In genomic region chr7:134454277-134454676, GRCh38 we compare ENCODE assay signal across 11 cellular contexts. TPM values are rescaled to one million over a fixed set of nuclear protein-coding genes. Genes with fewer than 3 reads are reported as not detected.
A peak's percentile ranks its signal among the peaks of the same experiment; 100 is the strongest.
DNase-seq lines count a peak whose midpoint lies in the region; ATAC-seq, FAIRE-seq and TF ChIP-seq lines count a peak whose summit lies in the region.
"Had no signal": no experiment of that assay in that cellular context is flagged by ENCODE, and none has a peak within 500 bp of the region (broad histone marks: within the 10 kb centered on the region; RNA-seq: fewer than 3 reads in every experiment).

No MANE protein-coding gene starts in this region.

- CTCF ChIA-PET in IMR-90 (lab: Yijun Ruan, JAX) = interaction anchor here (1.3 kb wide), 1 partner anchor 22 kb away, joined by 5 read pairs; no protein-coding TSS in a partner anchor
- CTCF ChIA-PET in naive thymus-derived CD4-positive, alpha-beta T cell (lab: Charles Lee) = interaction anchor here (0.7 kb wide), 1 partner anchor 81 kb away, joined by 4 read pairs; no protein-coding TSS in a partner anchor

- FAIRE-seq in kidney (lab: Jason Lieb, UNC) = no peak
- FAIRE-seq: islet of Langerhans had no signal

- no peak overlapping the region for H2AK9ac ChIP-seq in IMR-90 (replicated peaks; ENCODE audit: low read depth, low read length, poor library complexity)

- 0% methylated on average over 1 of the region's 4 CpGs; no CpG with 5 or more reads in 1 of the 2 experiments for WGBS in IMR-90 (ENCODE audit: extremely low coverage in 2 of 2, insufficient read length in 1 of 2), 2 experiments
- WGBS in adrenal gland, 4 donors = 20 to 36% (median 27%) methylated on average over 4 of the region's 4 CpGs

- H3K79me1 ChIP-seq in IMR-90 (ENCODE audit: low read depth in 1 of 2, low read length in 2 of 2) = peaks cover 25 to 83% of the 10 kb centered on the region in 2 experiments

- peak overlapping the region; percentile 26 to 79 (median 73) for H3K4me3 Mint-ChIP-seq in naive thymus-derived CD4-positive, alpha-beta T cell

- peak overlapping the region; percentile 12 for H2AFZ ChIP-seq in IMR-90 (replicated peaks; ENCODE audit: low read length, poor library complexity)

- H4K5ac ChIP-seq in IMR-90 (ENCODE audit: low read depth, low read length) = peak overlapping the region; percentile 61

- H3K4me1 Mint-ChIP-seq in naive thymus-derived CD4-positive, alpha-beta T cell = peaks cover 35 to 65% (median 57%) of the 10 kb centered on the region in 7 donors

- no TSS peak for BruUV-seq in IMR-90 (replicated peaks; lab: Mats Ljungman, UMichigan)

- 0 out of 2 replicates have a peak, but pooled peaks have one; percentile 13 for ATAC-seq in IMR-90 (ENCODE audit: low read depth)
- ATAC-seq in naive thymus-derived CD4-positive, alpha-beta T cell = no peak
- ATAC-seq in HG02571 (IDR thresholded peaks at IDR 0.05; ENCODE audit: unreplicated experiment) = no peak
- ATAC-seq: SK-N-SH treated with all-trans-retinoic acid at 6 μM for 48 hours had no signal

- H3K27ac Mint-ChIP-seq in naive thymus-derived CD4-positive, alpha-beta T cell = peak overlapping the region; percentile 56 to 89 (median 84)

- peak overlapping the region; percentile 62 for H3K18ac ChIP-seq in IMR-90 (ENCODE audit: low read depth, low read length)

- TF ChIP-seq POLR2A in IMR-90 (IDR thresholded peaks at IDR 0.05; ENCODE audit: low read depth, low read length) = no peak
- TF ChIP-seq POLR2A in adrenal gland (IDR thresholded peaks at IDR 0.05) = no peak

- H3K9me3 ChIP-seq in BLaER1 = no peaks in the 10 kb centered on the region
- no peaks in the 10 kb centered on the region for H3K9me3 ChIP-seq in IMR-90 (ENCODE audit: control insufficient read depth, insufficient read depth, low read length)
- H3K9me3 ChIP-seq in adrenal gland (replicated peaks in 1 of 3) = no peaks in the 10 kb centered on the region
- H3K9me3 ChIP-seq in naive thymus-derived CD4-positive, alpha-beta T cell (ENCODE audit: control insufficient read depth in 2 of 3, low read length in 3 of 3) = no peaks in the 10 kb centered on the region
- H3K9me3 ChIP-seq in kidney (ENCODE audit: control insufficient read depth in 1 of 2, low read length in 2 of 2) = no peaks in the 10 kb centered on the region
- H3K9me3 ChIP-seq: prostate gland had no signal

- H2BK120ac ChIP-seq in IMR-90 (ENCODE audit: low read depth, low read length) = peak overlapping the region; percentile 73

- no peak for TF ChIP-seq CTCF in IMR-90 (conservative IDR thresholded peaks at IDR 0.05; ENCODE audit: low read depth, low read length)
- TF ChIP-seq CTCF in adrenal gland (IDR thresholded peaks at IDR 0.05) = no peak
- TF ChIP-seq CTCF in kidney (IDR thresholded peaks at IDR 0.05; ENCODE audit: borderline replicate concordance, extremely low read depth, insufficient read depth) = no peak

- peaks cover 29% of the 10 kb centered on the region for H3K9me1 ChIP-seq in IMR-90 (ENCODE audit: insufficient read depth, low read length)

- no peak overlapping the region for H3K56ac ChIP-seq in IMR-90 (ENCODE audit: extremely low read depth, insufficient read depth, low read length)

- peak overlapping the region; percentile 59 for H2BK5ac ChIP-seq in IMR-90 (ENCODE audit: low read depth, low read length, poor library complexity, severe bottlenecking)

- H4K8ac ChIP-seq in IMR-90 (ENCODE audit: low read depth in 2 of 2, low read length in 2 of 2) = peak overlapping the region; percentile 34 to 55; a peak in 3 of 4 replicates

- H3K4me2 ChIP-seq in BLaER1 = peak overlapping the region; percentile 93
- H3K4me2 ChIP-seq in IMR-90 (ENCODE audit: low read depth, low read length) = peak overlapping the region; percentile 73

- peak overlapping the region; percentile 71; the same call in 2 of the 3 replicates for H2BK15ac ChIP-seq in IMR-90 (ENCODE audit: low read depth, low read length)

- peak overlapping the region; percentile 81 for H3K27ac ChIP-seq in BLaER1
- peak overlapping the region; percentile 75; the same call in 1 of the 2 replicates for H3K27ac ChIP-seq in IMR-90 (ENCODE audit: insufficient read depth, low read length)
- H3K27ac ChIP-seq in adrenal gland = peak overlapping the region; percentile 19 to 96 (median 92)
- H3K27ac ChIP-seq in naive thymus-derived CD4-positive, alpha-beta T cell (ENCODE audit: low read depth, low read length) = peak overlapping the region; percentile 26
- H3K27ac ChIP-seq in kidney (ENCODE audit: low read depth in 2 of 2, low read length in 2 of 2) = peak overlapping the region in 1 of 2 donors; percentile 35
- H3K27ac ChIP-seq: prostate gland had no signal

- H3K4me3 ChIP-seq in BLaER1 = peak overlapping the region; percentile 6; the same call in 1 of the 2 replicates
- no peak overlapping the region for H3K4me3 ChIP-seq in IMR-90 (ENCODE audit: insufficient read depth, low read depth, low read length)
- H3K4me3 ChIP-seq in adrenal gland = peak overlapping the region in 2 of 4 donors; percentile 10 to 97
- H3K4me3 ChIP-seq in naive thymus-derived CD4-positive, alpha-beta T cell (ENCODE audit: low read length) = no peak overlapping the region
- H3K4me3 ChIP-seq in kidney (ENCODE audit: low read length in 2 of 2) = no peak overlapping the region
- H3K4me3 ChIP-seq: prostate gland had no signal

- peak overlapping the region; percentile 71; the same call in 1 of the 2 replicates for H2AK5ac ChIP-seq in IMR-90 (ENCODE audit: low read depth, low read length)

- H3K23ac ChIP-seq in IMR-90 (ENCODE audit: low read depth, low read length) = peak overlapping the region; percentile 58

- H4K91ac ChIP-seq in IMR-90 (ENCODE audit: insufficient read depth, low read depth, low read length) = peak overlapping the region; percentile 71; the same call in 1 of the 2 replicates

- no peak for TF ChIP-seq RAD21 in IMR-90 (IDR thresholded peaks at IDR 0.05; ENCODE audit: low read length)

- H3K27me3 Mint-ChIP-seq in naive thymus-derived CD4-positive, alpha-beta T cell = no peaks in the 10 kb centered on the region

- peak overlapping the region; percentile 76 for H2BK20ac ChIP-seq in IMR-90 (ENCODE audit: low read depth, low read length)

- H3K9ac ChIP-seq in BLaER1 = no peak overlapping the region; the same call in 1 of the 2 replicates
- H3K9ac ChIP-seq in IMR-90 (ENCODE audit: low read depth, low read length) = no peak overlapping the region
- no peak overlapping the region for H3K9ac ChIP-seq in kidney (ENCODE audit: low read length in 2 of 2)

- dilution Hi-C loops in IMR-90 (cut with HindIII; ENCODE audit: low sequenced_read_pairs, unreplicated experiment) = no loop called here

- H3K14ac ChIP-seq in IMR-90 (replicated peaks; ENCODE audit: low read depth, low read length) = peak overlapping the region; percentile 79

- in situ Hi-C loops in IMR-90 (cut with MboI; ENCODE audit: low sequenced_read_pairs) = no loop called here

- intact Hi-C loops in IMR-90 (cut with micrococcal nuclease) (no loop called here), adrenal gland (cut with DNase I) (no loop called here), kidney (cut with DNase I) (no loop called here)
- intact Hi-C loops in naive thymus-derived CD4-positive, alpha-beta T cell (cut with micrococcal nuclease) = loop anchor here (5.0 to 10.0 kb wide), 5 partner anchors 58 to 1211 kb away; partner anchors contain the start of genes CYREN (in 1 of the 2), EXOC4 (in 1 of the 2) and STMP1 (in 1 of the 2)

- no peaks in the 10 kb centered on the region for H3K9me3 Mint-ChIP-seq in naive thymus-derived CD4-positive, alpha-beta T cell

- peaks cover 43% of the 10 kb centered on the region for H4K20me1 ChIP-seq in BLaER1
- H4K20me1 ChIP-seq in IMR-90 (ENCODE audit: insufficient read depth, low read length) = no peaks in the 10 kb centered on the region

- POLR2A ChIA-PET in IMR-90 (lab: Charles Lee; ENCODE audit: unreplicated experiment) = no interaction called here
- POLR2A ChIA-PET in naive thymus-derived CD4-positive, alpha-beta T cell (lab: Charles Lee) = no interaction called here

- DNase-seq in IMR-90 (peak; percentile 64), adrenal gland (peak in 1 of 7 donors; percentile 23), kidney (no peak), NK-92 (lab: John Stamatoyannopoulos, UW; ENCODE audit: unreplicated experiment) (no peak), kidney tubule cell (ENCODE audit: low spot score) (no peak)
- peak in 6 of 9 donors; percentile 8 to 54 (median 38) for DNase-seq in naive thymus-derived CD4-positive, alpha-beta T cell

- H3K36me3 ChIP-seq in BLaER1 (peaks cover 42% of the 10 kb centered on the region), IMR-90 (ENCODE audit: control insufficient read depth, insufficient read depth, low read length) (peaks cover 18% of the 10 kb centered on the region), adrenal gland (replicated peaks in 1 of 2) (peaks cover 0 to 54% of the 10 kb centered on the region in 2 donors), kidney (ENCODE audit: control insufficient read depth in 1 of 2, insufficient read depth in 2 of 2, low read length in 2 of 2) (peaks cover 9 to 17% of the 10 kb centered on the region in 2 donors)
- H3K36me3 ChIP-seq in naive thymus-derived CD4-positive, alpha-beta T cell (ENCODE audit: control insufficient read depth in 2 of 3, insufficient read depth in 3 of 3, low read length in 3 of 3) = peaks cover 0 to 37% (median 0%) of the 10 kb centered on the region in 3 experiments
- H3K36me3 ChIP-seq: prostate gland had no signal

- H3K27me3 ChIP-seq in BLaER1 (no peaks in the 10 kb centered on the region), IMR-90 (ENCODE audit: control insufficient read depth, insufficient read depth, low read length) (no peaks in the 10 kb centered on the region), adrenal gland (no peaks in the 10 kb centered on the region)
- no peaks in the 10 kb centered on the region for H3K27me3 ChIP-seq in naive thymus-derived CD4-positive, alpha-beta T cell (ENCODE audit: control insufficient read depth in 2 of 2, insufficient read depth in 2 of 2, low read length in 2 of 2)

- peaks cover 4 to 29% (median 8%) of the 10 kb centered on the region in 5 donors for H3K36me3 Mint-ChIP-seq in naive thymus-derived CD4-positive, alpha-beta T cell

- peak overlapping the region; percentile 75 for H3K4ac ChIP-seq in IMR-90 (ENCODE audit: low read depth, low read length)

- H3K4me1 ChIP-seq in BLaER1 = peaks cover 80% of the 10 kb centered on the region
- peaks cover 37% of the 10 kb centered on the region for H3K4me1 ChIP-seq in IMR-90 (ENCODE audit: control insufficient read depth, insufficient read depth, low read length)
- peaks cover 62 to 86% of the 10 kb centered on the region in 2 donors for H3K4me1 ChIP-seq in adrenal gland (replicated peaks in 1 of 2)
- H3K4me1 ChIP-seq in naive thymus-derived CD4-positive, alpha-beta T cell (ENCODE audit: control insufficient read depth in 2 of 2, insufficient read depth in 2 of 2, low read length in 2 of 2) = peaks cover 16 to 29% of the 10 kb centered on the region in 2 donors
- peaks cover 13 to 18% of the 10 kb centered on the region in 2 donors for H3K4me1 ChIP-seq in kidney (ENCODE audit: control insufficient read depth in 1 of 2, insufficient read depth in 1 of 2, low read depth in 1 of 2, low read length in 2 of 2)
- H3K4me1 ChIP-seq: prostate gland had no signal

RNA-seq across cellular contexts. Expression of gene AKR1B1, which starts 4.6 kb away (rescaled TPM):
- total RNA-seq in IMR-90 (2012; rRNA removed) (72.2 and 90.9 TPM in 2 replicates), adrenal gland (1,000 to 10,000 TPM; 1,560 to 4,669 (median 4,059) TPM), kidney (93.8 TPM)
- polyA plus RNA-seq in IMR-90 (2012; rRNA removed) (184 and 201 TPM in 2 replicates), adrenal gland (1,000 to 10,000 TPM; 1,140 to 3,530 (median 1,408) TPM), kidney (ENCODE audit: insufficient read depth, low read depth, low replicate concordance) (183 TPM)
- 129 and 173 TPM in 2 replicates for polyA plus RNA-seq in IMR-90 (2012; cell fraction: cytosol; rRNA removed)
- polyA plus RNA-seq in IMR-90 (2012; cell fraction: nucleus; rRNA removed; ENCODE audit: low replicate concordance) = 171 and 218 TPM in 2 replicates
- 100 to 1,000 TPM in 3 of 5 experiments, 10 to 100 TPM in 2; 62.2 to 108 (median 100) TPM for total RNA-seq in naive thymus-derived CD4-positive, alpha-beta T cell
- polyA plus RNA-seq in naive thymus-derived CD4-positive, alpha-beta T cell = 100 to 1,000 TPM; 169 to 206 TPM

Comparison
In these comparisons a context has a peak if more than half of its experiments do, and no peak if none do; other contexts are left out.
1. DNase-seq: peak in IMR-90 (single experiment) and naive thymus-derived CD4-positive, alpha-beta T cell (6 of 9); none in kidney (single experiment), NK-92 (single experiment) and kidney tubule cell (single experiment).
2. RNA of gene AKR1B1, which starts 4.6 kb away (total RNA-seq): 1,560 to 4,669 TPM in adrenal gland; 62.2 to 108 TPM in naive thymus-derived CD4-positive, alpha-beta T cell, 93.8 TPM in kidney (single experiment) and 72.2 to 90.9 TPM in IMR-90; every median in the first group is over 10 times any median in the second.
3. intact Hi-C loops: an anchor here in naive thymus-derived CD4-positive, alpha-beta T cell (5.0 to 10.0 kb wide); none called in IMR-90, adrenal gland and kidney.